ENCODE assay signal across 21 cellular contexts in the genomic region with DNA sequence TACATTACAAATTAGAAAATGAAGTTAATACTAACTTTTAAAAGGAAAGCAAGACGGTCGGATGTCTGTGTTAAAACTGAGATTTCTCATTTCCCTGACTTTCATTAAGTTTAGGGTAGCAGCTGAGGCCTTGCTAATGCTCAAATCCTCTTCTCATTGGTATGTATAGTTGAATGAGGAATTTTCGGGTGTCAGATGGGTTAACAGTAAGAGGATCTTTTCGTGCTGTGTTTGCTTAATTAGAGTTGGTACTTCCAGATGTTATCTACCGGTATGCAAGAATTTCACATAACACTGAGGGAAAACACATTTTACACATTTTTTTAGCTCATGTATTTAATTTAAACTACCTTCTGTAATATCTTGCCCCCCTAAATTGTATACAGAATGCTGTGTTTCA.
DNase-seq lines count a peak whose midpoint lies in the region; ATAC-seq, FAIRE-seq and TF ChIP-seq lines count a peak whose summit lies in the region.
"Had no signal": no experiment of that assay in that cellular context is flagged by ENCODE, and none has a peak within 500 bp of the region (broad histone marks: within the 10 kb centered on the region; RNA-seq: fewer than 3 reads in every experiment).

No MANE protein-coding gene starts in this region.

- POLR2A ChIA-PET in WTC11 (lab: Charles Lee) = no interaction called here

- H4K5ac ChIP-seq in mesendoderm (ENCODE audit: low read length) = no peak overlapping the region

- H3K36me3 ChIP-seq in mesendoderm (ENCODE audit: control insufficient read depth, insufficient read depth, low read length) (no peaks in the 10 kb centered on the region), heart right ventricle (no peaks in the 10 kb centered on the region)
- H3K36me3 ChIP-seq: BLaER1 had no signal

- no peak overlapping the region for H3K4me2 ChIP-seq in mesendoderm (ENCODE audit: low read length)
- H3K4me2 ChIP-seq: BLaER1 had no signal

- H3K4me1 Mint-ChIP-seq in WTC11 = peaks cover 5% of the 10 kb centered on the region
- H3K4me1 Mint-ChIP-seq in activated T-cell treated with anti-CD3 and anti-CD28 coated beads, Interleukin-2, amount 50 U/mL, for 24 hours (ENCODE audit: low read depth) = no peaks in the 10 kb centered on the region
- H3K4me1 Mint-ChIP-seq: B cell; CD4-positive, CD25-positive, alpha-beta regulatory T cell had no signal

- H3K4me3 ChIP-seq in mesendoderm (ENCODE audit: low read length) = no peak overlapping the region
- no peak overlapping the region for H3K4me3 ChIP-seq in heart right ventricle
- H3K4me3 ChIP-seq: BLaER1 had no signal

- H3K27me3 ChIP-seq in mesendoderm (ENCODE audit: insufficient read depth, low read length, poor library complexity) (no peaks in the 10 kb centered on the region), heart right ventricle (no peaks in the 10 kb centered on the region)
- H3K27me3 ChIP-seq: BLaER1 had no signal

- no peak overlapping the region for H2AK5ac ChIP-seq in mesendoderm (ENCODE audit: low read length)

- H2BK5ac ChIP-seq in mesendoderm (ENCODE audit: low read length) = no peak overlapping the region

- H3K4me3 Mint-ChIP-seq in WTC11 = no peak overlapping the region
- H3K4me3 Mint-ChIP-seq in activated T-cell treated with anti-CD3 and anti-CD28 coated beads, Interleukin-2, amount 50 U/mL, for 24 hours = no peak overlapping the region
- H3K4me3 Mint-ChIP-seq: B cell; CD4-positive, CD25-positive, alpha-beta regulatory T cell; CD8-positive, alpha-beta T cell had no signal

- no peaks in the 10 kb centered on the region for H3K4me1 ChIP-seq in mesendoderm (ENCODE audit: control insufficient read depth, low read depth, low read length)
- no peaks in the 10 kb centered on the region for H3K4me1 ChIP-seq in heart right ventricle
- H3K4me1 ChIP-seq: BLaER1, Caco-2 had no signal

- H3K79me1 ChIP-seq in mesendoderm (ENCODE audit: low read length) = no peaks in the 10 kb centered on the region

- no peaks in the 10 kb centered on the region for H3K27me3 Mint-ChIP-seq in WTC11 (ENCODE audit: low read depth)
- H3K27me3 Mint-ChIP-seq in activated T-cell treated with anti-CD3 and anti-CD28 coated beads, Interleukin-2, amount 50 U/mL, for 24 hours = no peaks in the 10 kb centered on the region
- H3K27me3 Mint-ChIP-seq: B cell; CD4-positive, CD25-positive, alpha-beta regulatory T cell had no signal

- no peak overlapping the region for H3K23ac ChIP-seq in mesendoderm (ENCODE audit: low read length)

- no peak overlapping the region for H2BK15ac ChIP-seq in mesendoderm (replicated peaks; ENCODE audit: low read depth)

- H4K8ac ChIP-seq in mesendoderm (ENCODE audit: low read depth, low read length) = no peak overlapping the region

- H3K27ac Mint-ChIP-seq in WTC11 = peak overlapping the region; percentile 42; the same call in 1 of the 2 replicates
- H3K27ac Mint-ChIP-seq in activated T-cell treated with anti-CD3 and anti-CD28 coated beads, Interleukin-2, amount 50 U/mL, for 24 hours = no peak overlapping the region
- H3K27ac Mint-ChIP-seq: B cell; CD4-positive, CD25-positive, alpha-beta regulatory T cell; CD8-positive, alpha-beta T cell had no signal

- H3K18ac ChIP-seq in mesendoderm (ENCODE audit: low read length) = no peak overlapping the region

- H3K27ac ChIP-seq in mesendoderm (ENCODE audit: low read depth, low read length) (no peak overlapping the region), heart right ventricle (no peak overlapping the region)
- H3K27ac ChIP-seq: BLaER1, C4-2B had no signal

- H3K9me3 Mint-ChIP-seq in WTC11 = 0 out of 2 replicates have a peak, but pooled peaks cover 3% of the 10 kb centered on the region
- H3K9me3 Mint-ChIP-seq in activated T-cell treated with anti-CD3 and anti-CD28 coated beads, Interleukin-2, amount 50 U/mL, for 24 hours = no peaks in the 10 kb centered on the region

- WGBS in mesendoderm (ENCODE audit: extremely low coverage, insufficient coverage, low lambda C conversion rate) = no CpG with 5 or more reads among the region's 5 CpGs
- WGBS in heart right ventricle, 2 donors = 46 to 55% methylated on average over 5 of the region's 5 CpGs

- no peaks in the 10 kb centered on the region for H3K36me3 Mint-ChIP-seq in WTC11
- no peaks in the 10 kb centered on the region for H3K36me3 Mint-ChIP-seq in activated T-cell treated with anti-CD3 and anti-CD28 coated beads, Interleukin-2, amount 50 U/mL, for 24 hours (ENCODE audit: low read depth)
- H3K36me3 Mint-ChIP-seq: CD4-positive, CD25-positive, alpha-beta regulatory T cell; CD8-positive, alpha-beta T cell had no signal

- no peak overlapping the region for H3K4ac ChIP-seq in mesendoderm (ENCODE audit: low read depth, low read length)

- peaks cover 0 to 8% (median 0%) of the 10 kb centered on the region in 11 donors for H3K9me3 ChIP-seq in heart right ventricle
- H3K9me3 ChIP-seq: BLaER1, Caco-2 had no signal

- peak; percentile 55 for FAIRE-seq in HTR-8/SVneo (lab: Jason Lieb, UNC)
- FAIRE-seq: A204.1, G401.6, GM12892, GM19239 had no signal

- DNase-seq in HTR-8/SVneo (ENCODE audit: insufficient read length, low spot score) = no peak
- no peak for DNase-seq in WTC11 (ENCODE audit: low spot score)
- DNase-seq in mesendoderm = peak; percentile 80
- DNase-seq in activated T-cell treated with anti-CD3 and anti-CD28 coated beads, Interleukin-2, amount 50 U/mL, for 24 hours = no peak
- no peak for DNase-seq in A172 (ENCODE audit: low spot score)
- no peak for DNase-seq in heart right ventricle
- DNase-seq: Caco-2; CD4-positive, CD25-positive, alpha-beta regulatory T cell; CD8-positive, alpha-beta T cell; DMS153; DND-41; GOT3; H7; HCEC 1CT had no signal

- intact Hi-C loops in heart right ventricle (cut with DNase I) = no loop called here

- no peak overlapping the region for H2BK120ac ChIP-seq in mesendoderm (ENCODE audit: low read depth, low read length)

- ATAC-seq in WTC11 (no peak; the same call in 1 of the 2 replicates), heart right ventricle (no peak)
- ATAC-seq: CD8-positive, alpha-beta T cell had no signal

- CTCF ChIA-PET in WTC11 (lab: Charles Lee) = no interaction called here

- TF ChIP-seq CTCF in WTC11 (IDR thresholded peaks at IDR 0.05) (no peak), heart right ventricle (IDR thresholded peaks at IDR 0.05) (no peak)

- no peak overlapping the region for H3K56ac ChIP-seq in mesendoderm (ENCODE audit: low read length)

- no peak overlapping the region for H3K9ac ChIP-seq in mesendoderm (ENCODE audit: low read length)
- H3K9ac ChIP-seq: BLaER1 had no signal

- H3K79me2 ChIP-seq in mesendoderm (ENCODE audit: control insufficient read depth, insufficient read depth, low read length) = no peaks in the 10 kb centered on the region

TF ChIP-seq in WTC11, 78 proteins besides CTCF, POLR2A, EP300 and RAD21:
- TF ChIP-seq, protein P1, sequence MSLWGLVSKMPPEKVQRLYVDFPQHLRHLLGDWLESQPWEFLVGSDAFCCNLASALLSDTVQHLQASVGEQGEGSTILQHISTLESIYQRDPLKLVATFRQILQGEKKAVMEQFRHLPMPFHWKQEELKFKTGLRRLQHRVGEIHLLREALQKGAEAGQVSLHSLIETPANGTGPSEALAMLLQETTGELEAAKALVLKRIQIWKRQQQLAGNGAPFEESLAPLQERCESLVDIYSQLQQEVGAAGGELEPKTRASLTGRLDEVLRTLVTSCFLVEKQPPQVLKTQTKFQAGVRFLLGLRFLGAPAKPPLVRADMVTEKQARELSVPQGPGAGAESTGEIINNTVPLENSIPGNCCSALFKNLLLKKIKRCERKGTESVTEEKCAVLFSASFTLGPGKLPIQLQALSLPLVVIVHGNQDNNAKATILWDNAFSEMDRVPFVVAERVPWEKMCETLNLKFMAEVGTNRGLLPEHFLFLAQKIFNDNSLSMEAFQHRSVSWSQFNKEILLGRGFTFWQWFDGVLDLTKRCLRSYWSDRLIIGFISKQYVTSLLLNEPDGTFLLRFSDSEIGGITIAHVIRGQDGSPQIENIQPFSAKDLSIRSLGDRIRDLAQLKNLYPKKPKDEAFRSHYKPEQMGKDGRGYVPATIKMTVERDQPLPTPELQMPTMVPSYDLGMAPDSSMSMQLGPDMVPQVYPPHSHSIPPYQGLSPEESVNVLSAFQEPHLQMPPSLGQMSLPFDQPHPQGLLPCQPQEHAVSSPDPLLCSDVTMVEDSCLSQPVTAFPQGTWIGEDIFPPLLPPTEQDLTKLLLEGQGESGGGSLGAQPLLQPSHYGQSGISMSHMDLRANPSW (CRISPR knock-in tag; conservative IDR thresholded peaks at IDR 0.05; ENCODE audit: low read depth) = no peak
